Comparison of ENCODE assay signal across 1 cellular context in genomic region chr11:77267910-77268309, GRCh38.
TF ChIP-seq lines count a peak whose summit lies in the region.

No MANE protein-coding gene starts in this region.

TF ChIP-seq in IMR-90, 13 proteins besides CTCF, POLR2A, EP300 and RAD21:
- TF ChIP-seq FOS (IDR thresholded peaks at IDR 0.05; ENCODE audit: low read depth, low read length) = peak; percentile 32; the same call in 1 of the 2 replicates
- peak; percentile 61; the same call in 1 of the 2 replicates for TF ChIP-seq BHLHE40 (IDR thresholded peaks at IDR 0.05; ENCODE audit: low read depth, low read length)
- TF ChIP-seq NFE2L2 (IDR thresholded peaks at IDR 0.05; ENCODE audit: low read depth, low read length) = no peak
- TF ChIP-seq, protein P1, sequence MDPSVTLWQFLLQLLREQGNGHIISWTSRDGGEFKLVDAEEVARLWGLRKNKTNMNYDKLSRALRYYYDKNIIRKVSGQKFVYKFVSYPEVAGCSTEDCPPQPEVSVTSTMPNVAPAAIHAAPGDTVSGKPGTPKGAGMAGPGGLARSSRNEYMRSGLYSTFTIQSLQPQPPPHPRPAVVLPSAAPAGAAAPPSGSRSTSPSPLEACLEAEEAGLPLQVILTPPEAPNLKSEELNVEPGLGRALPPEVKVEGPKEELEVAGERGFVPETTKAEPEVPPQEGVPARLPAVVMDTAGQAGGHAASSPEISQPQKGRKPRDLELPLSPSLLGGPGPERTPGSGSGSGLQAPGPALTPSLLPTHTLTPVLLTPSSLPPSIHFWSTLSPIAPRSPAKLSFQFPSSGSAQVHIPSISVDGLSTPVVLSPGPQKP (IDR thresholded peaks at IDR 0.05; ENCODE audit: borderline replicate concordance, low read depth, low read length) = no peak
- no peak for TF ChIP-seq SMC3 (IDR thresholded peaks at IDR 0.05; ENCODE audit: low read depth, low read length)
- TF ChIP-seq CHD1 (IDR thresholded peaks at IDR 0.05; ENCODE audit: low read depth, low read length) = no peak
- no peak for TF ChIP-seq RFX5 (IDR thresholded peaks at IDR 0.05; ENCODE audit: low read depth, low read length)
- peak; percentile 79 for TF ChIP-seq CEBPB (IDR thresholded peaks at IDR 0.05; ENCODE audit: low read depth, low read length)
- no peak for TF ChIP-seq RCOR1 (IDR thresholded peaks at IDR 0.05; ENCODE audit: insufficient replicate concordance, low read length)
- TF ChIP-seq MAFK (IDR thresholded peaks at IDR 0.05; ENCODE audit: low read depth, low read length) = 0 out of 2 replicates have a peak, but pooled peaks have one; percentile 22
- TF ChIP-seq MXI1 (IDR thresholded peaks at IDR 0.05; ENCODE audit: borderline replicate concordance, low read depth, low read length) = no peak
- TF ChIP-seq USF2 (IDR thresholded peaks at IDR 0.05; ENCODE audit: low read depth, low read length) = no peak
